19 cellular contexts compared by ENCODE assay signal in genomic region chr5:61837788-61838187, GRCh38.
"Had no signal": no experiment of that assay in that cellular context is flagged by ENCODE, and none has a peak within 500 bp of the region (broad histone marks: within the 10 kb centered on the region; RNA-seq: fewer than 3 reads in every experiment).

No MANE protein-coding gene starts in this region.

- H3K4me1 ChIP-seq: esophagus squamous epithelium, right atrium auricular region, sigmoid colon, testis, tibial nerve, upper lobe of right lung, vagina had no signal

- ATAC-seq: mucosa of descending colon; naive thymus-derived CD8-positive, alpha-beta T cell; stimulated activated naive B cell treated with anti-CD40 and anti-IgM and Interleukin-4, amounts not matched to agents 10 μg/mL and 1 μg/mL and 100 μg/mL, for 72 hours; stimulated activated naive CD8-positive, alpha-beta T cell treated with anti-CD3 and anti-CD28 coated beads, Interleukin-15, amount 100 ng/mL, for 72 hours; upper lobe of right lung had no signal

- H3K9me3 ChIP-seq: esophagus squamous epithelium, mucosa of descending colon, neutrophil, right atrium auricular region, sigmoid colon, testis, tibial nerve, upper lobe of right lung, vagina had no signal

- H3K27ac ChIP-seq: esophagus squamous epithelium, neutrophil, right atrium auricular region, sigmoid colon, skin epidermis, testis, tibial nerve, upper lobe of right lung, vagina had no signal

- DNase-seq: effector memory CD4-positive, alpha-beta T cell; esophagus squamous epithelium; foreskin fibroblast; mucosa of descending colon; naive thymus-derived CD8-positive, alpha-beta T cell; posterior cingulate gyrus; sigmoid colon; stimulated activated CD4-positive, alpha-beta T cell treated with anti-CD3 and anti-CD28 coated beads, Interleukin-2, amount 100 ng/mL, for 24 hours; stimulated activated CD4-positive, alpha-beta T cell treated with anti-CD3 and anti-CD28 coated beads, Interleukin-4, amount 100 ng/mL, for 4 hours; stimulated activated naive B cell treated with anti-CD40 and anti-IgM and Interleukin-4, amounts not matched to agents 10 μg/mL and 1 μg/mL and 100 μg/mL, for 72 hours; stimulated activated naive CD8-positive, alpha-beta T cell treated with anti-CD3 and anti-CD28 coated beads, Interleukin-15, amount 100 ng/mL, for 72 hours; testis; upper lobe of right lung had no signal

- H3K27me3 ChIP-seq: neutrophil, right atrium auricular region, sigmoid colon, testis, tibial nerve, vagina had no signal

- H3K4me3 ChIP-seq: esophagus squamous epithelium, mucosa of descending colon, right atrium auricular region, sigmoid colon, skin epidermis, testis, tibial nerve, upper lobe of right lung, vagina had no signal

- FAIRE-seq: endometrium had no signal

- H3K36me3 ChIP-seq: esophagus squamous epithelium, neutrophil, right atrium auricular region, sigmoid colon, tibial nerve, upper lobe of right lung, vagina had no signal
